Comparison of ENCODE assay signal across 21 cellular contexts in genomic region chr3:106241593-106241992, GRCh38.
DNase-seq lines count a peak whose midpoint lies in the region; ATAC-seq, FAIRE-seq and TF ChIP-seq lines count a peak whose summit lies in the region.
"Had no signal": no experiment of that assay in that cellular context is flagged by ENCODE, and none has a peak within 500 bp of the region (broad histone marks: within the 10 kb centered on the region; RNA-seq: fewer than 3 reads in every experiment).

No MANE protein-coding gene starts in this region.

- H4K20me1 ChIP-seq in Loucy (ENCODE audit: insufficient read depth, low read length, poor library complexity, severe bottlenecking), result no peaks in the 10 kb centered on the region
- H4K20me1 ChIP-seq in astrocyte (ENCODE audit: insufficient read depth, low read length), result no peaks in the 10 kb centered on the region
- H4K20me1 ChIP-seq in neural cell (ENCODE audit: insufficient read depth), result no peaks in the 10 kb centered on the region
- H4K20me1 ChIP-seq: BLaER1 treated with 17β-estradiol and CSF1 and Interleukin-3, amounts not matched to agents 10 nM and 100 nM had no signal

- DNase-seq in A673 (ENCODE audit: low spot score), result peak; percentile 30
- no peak for DNase-seq in astrocyte (ENCODE audit: low read depth)
- no peak for DNase-seq in DMS79 treated with DMSO at 0.1 percent for 48 hours (lab: John Stamatoyannopoulos, UW)
- no peak for DNase-seq in GM19240 (ENCODE audit: insufficient read length, low spot score)
- DNase-seq: 8988T; Calu3; CD8-positive, alpha-beta T cell; DND-41; EL; H7; HFFc6 had no signal

- no peak overlapping the region for H3K27ac ChIP-seq in A673 (ENCODE audit: low read depth, low read length, poor library complexity, severe bottlenecking)
- H3K27ac ChIP-seq in astrocyte (ENCODE audit: low read depth, low read length), result no peak overlapping the region
- peak overlapping the region; percentile 70 for H3K27ac ChIP-seq in neural cell (ENCODE audit: low read length)
- H3K27ac ChIP-seq: BLaER1 treated with 17β-estradiol and CSF1 and Interleukin-3, amounts not matched to agents 10 nM and 100 nM had no signal

- CTCF ChIA-PET in A673 (lab: Charles Lee), result no interaction called here

- no peaks in the 10 kb centered on the region for H3K27me3 ChIP-seq in A673 (replicated peaks; ENCODE audit: insufficient read depth, low read depth, low read length, poor library complexity)
- H3K27me3 ChIP-seq in Loucy (ENCODE audit: insufficient read depth, low read length, poor library complexity, severe bottlenecking), result no peaks in the 10 kb centered on the region
- H3K27me3 ChIP-seq in astrocyte (ENCODE audit: insufficient read depth, low read length), result no peaks in the 10 kb centered on the region
- H3K27me3 ChIP-seq in neural cell (ENCODE audit: insufficient read depth, low read depth, low read length), result no peaks in the 10 kb centered on the region
- H3K27me3 ChIP-seq: BLaER1 treated with 17β-estradiol and CSF1 and Interleukin-3, amounts not matched to agents 10 nM and 100 nM had no signal

- H3K27me3 Mint-ChIP-seq in astrocyte (ENCODE audit: low read depth, unreplicated experiment), result no peaks in the 10 kb centered on the region
- H3K27me3 Mint-ChIP-seq: B cell had no signal

- no peak for ATAC-seq in GM21619 (IDR thresholded peaks at IDR 0.05; ENCODE audit: unreplicated experiment)
- ATAC-seq: CD8-positive, alpha-beta T cell; GM12878; GM23338; HCT116; HepG2 had no signal

- H3K9me2 ChIP-seq in Loucy (replicated peaks; ENCODE audit: low read depth, low read length) (no peaks in the 10 kb centered on the region), neural cell (ENCODE audit: insufficient read depth, low read length) (no peaks in the 10 kb centered on the region)

- H3K4me3 Mint-ChIP-seq in astrocyte (ENCODE audit: unreplicated experiment), result no peak overlapping the region
- H3K4me3 Mint-ChIP-seq: B cell; CD8-positive, alpha-beta T cell; GM23338; HFFc6 had no signal

- peaks cover 3% of the 10 kb centered on the region for H3K9me3 Mint-ChIP-seq in astrocyte (ENCODE audit: unreplicated experiment)
- H3K9me3 Mint-ChIP-seq: CD8-positive, alpha-beta T cell; HFFc6 had no signal

- TF ChIP-seq RAD21 in neural cell (conservative IDR thresholded peaks at IDR 0.05), result peak; percentile 47

- H2AFZ ChIP-seq in Loucy (ENCODE audit: low read length) (0 out of 2 replicates have a peak overlapping the region, but pooled peaks have one; percentile 58), astrocyte (ENCODE audit: low read depth, low read length) (peak overlapping the region; percentile 47), neural cell (ENCODE audit: low read depth, low read length) (no peak overlapping the region)
- H2AFZ ChIP-seq: GM23338 had no signal

- H3K79me2 ChIP-seq in Loucy (ENCODE audit: insufficient read depth, low read length), result no peaks in the 10 kb centered on the region
- no peaks in the 10 kb centered on the region for H3K79me2 ChIP-seq in astrocyte (ENCODE audit: insufficient read depth, low read length)
- H3K79me2 ChIP-seq in neural cell (replicated peaks; ENCODE audit: insufficient read depth, low read length), result no peaks in the 10 kb centered on the region

- H3K4me2 ChIP-seq in Loucy (ENCODE audit: low read depth, low read length, poor library complexity, severe bottlenecking) (no peak overlapping the region), astrocyte (ENCODE audit: low read length) (no peak overlapping the region), neural cell (ENCODE audit: low read length) (peak overlapping the region; percentile 12)
- H3K4me2 ChIP-seq: BLaER1 treated with 17β-estradiol and CSF1 and Interleukin-3, amounts not matched to agents 10 nM and 100 nM; GM23338 had no signal

- no peaks in the 10 kb centered on the region for H3K4me1 Mint-ChIP-seq in astrocyte (ENCODE audit: low read depth, unreplicated experiment)

- H3K9me3 ChIP-seq in A673 (ENCODE audit: low read depth, low read length, poor library complexity, severe bottlenecking) (no peaks in the 10 kb centered on the region), Loucy (ENCODE audit: insufficient read depth, low read depth, low read length) (no peaks in the 10 kb centered on the region; the same call in 1 of the 2 replicates), astrocyte (ENCODE audit: insufficient read depth, low read depth, low read length) (no peaks in the 10 kb centered on the region), neural cell (ENCODE audit: low read length) (no peaks in the 10 kb centered on the region)

- H3K4me3 ChIP-seq in A673 (ENCODE audit: low read depth, low read length, poor library complexity, severe bottlenecking), result no peak overlapping the region
- H3K4me3 ChIP-seq in Loucy (ENCODE audit: low read length, poor library complexity, severe bottlenecking), result no peak overlapping the region
- H3K4me3 ChIP-seq in astrocyte (ENCODE audit: insufficient read depth, low read depth, low read length), result no peak overlapping the region
- H3K4me3 ChIP-seq in neural cell (ENCODE audit: low read length), result peak overlapping the region; percentile 2
- H3K4me3 ChIP-seq: BLaER1 treated with 17β-estradiol and CSF1 and Interleukin-3, amounts not matched to agents 10 nM and 100 nM; GM12878; GM23338 had no signal

- no peaks in the 10 kb centered on the region for H3K36me3 Mint-ChIP-seq in astrocyte (ENCODE audit: low read depth, unreplicated experiment)
- H3K36me3 Mint-ChIP-seq: CD8-positive, alpha-beta T cell had no signal

- peak; percentile 95 for TF ChIP-seq EP300 in neural cell (conservative IDR thresholded peaks at IDR 0.05; ENCODE audit: poor library complexity, severe bottlenecking)

- H3F3A ChIP-seq in Loucy (ENCODE audit: low read depth) (no peaks in the 10 kb centered on the region), neural cell (ENCODE audit: insufficient read depth, low read length, poor library complexity, severe bottlenecking) (peaks cover 15% of the 10 kb centered on the region)

- BruUV-seq in A673 (replicated peaks; lab: Mats Ljungman, UMichigan), result no TSS peak

- no peak for TF ChIP-seq CTCF in A673 (conservative IDR thresholded peaks at IDR 0.05; ENCODE audit: low read depth, low read length)
- TF ChIP-seq CTCF in Loucy (conservative IDR thresholded peaks at IDR 0.05; ENCODE audit: low read length), result no peak
- no peak for TF ChIP-seq CTCF in astrocyte (IDR thresholded peaks at IDR 0.05; ENCODE audit: insufficient read depth, low read depth, low read length)
- TF ChIP-seq CTCF in neural cell (IDR thresholded peaks at IDR 0.05; ENCODE audit: poor library complexity, severe bottlenecking), result no peak

- FAIRE-seq in astrocyte (lab: Jason Lieb, UNC), result no peak
- FAIRE-seq: GM12878, GM19239, HepG2 had no signal

- H3K4me1 ChIP-seq in A673 (ENCODE audit: insufficient read depth, low read length, poor library complexity, severe bottlenecking) (no peaks in the 10 kb centered on the region), Loucy (ENCODE audit: insufficient read depth, low read length, poor library complexity, severe bottlenecking) (no peaks in the 10 kb centered on the region), astrocyte (ENCODE audit: insufficient read depth, low read length) (no peaks in the 10 kb centered on the region)

- no peaks in the 10 kb centered on the region for H3K36me3 ChIP-seq in A673 (ENCODE audit: insufficient read depth, low read length, poor library complexity, severe bottlenecking)
- H3K36me3 ChIP-seq in Loucy (ENCODE audit: insufficient read depth, low read length), result no peaks in the 10 kb centered on the region
- H3K36me3 ChIP-seq in astrocyte (ENCODE audit: insufficient read depth, low read length), result no peaks in the 10 kb centered on the region
- no peaks in the 10 kb centered on the region for H3K36me3 ChIP-seq in neural cell (ENCODE audit: insufficient read depth, low read length)
- H3K36me3 ChIP-seq: BLaER1 treated with 17β-estradiol and CSF1 and Interleukin-3, amounts not matched to agents 10 nM and 100 nM had no signal

- H3K9ac ChIP-seq in Loucy (ENCODE audit: low read depth, low read length, poor library complexity, severe bottlenecking), result no peak overlapping the region
- no peak overlapping the region for H3K9ac ChIP-seq in astrocyte (ENCODE audit: low read length)
- H3K9ac ChIP-seq in neural cell (ENCODE audit: low read length), result peak overlapping the region; percentile 3
- H3K9ac ChIP-seq: BLaER1 treated with 17β-estradiol and CSF1 and Interleukin-3, amounts not matched to agents 10 nM and 100 nM had no signal

- H3K27ac Mint-ChIP-seq in astrocyte (ENCODE audit: unreplicated experiment), result no peak overlapping the region
- H3K27ac Mint-ChIP-seq: B cell; CD8-positive, alpha-beta T cell; GM23338; HFFc6 had no signal

- intact Hi-C loops in A673 (cut with micrococcal nuclease; ENCODE audit: unreplicated experiment), result no loop called here

- POLR2A ChIA-PET in A673 (lab: Charles Lee; ENCODE audit: low non-redundant PET), result no interaction called here

TF ChIP-seq in neural cell, 6 proteins besides CTCF, POLR2A, EP300 and RAD21 (continues in another document):
- TF ChIP-seq EZH2 (IDR thresholded peaks at IDR 0.05; ENCODE audit: borderline replicate concordance, insufficient read depth, low read length, poor library complexity, severe bottlenecking) (no peak), POLR2AphosphoS5 (IDR thresholded peaks at IDR 0.05) (peak; percentile 96), MXI1 (conservative IDR thresholded peaks at IDR 0.05; ENCODE audit: poor library complexity, severe bottlenecking) (no peak), REST (IDR thresholded peaks at IDR 0.05; ENCODE audit: borderline replicate concordance) (peak; percentile 94), TAF1 (IDR thresholded peaks at IDR 0.05; ENCODE audit: low read depth) (no peak)
